Comparison of ENCODE assay signal across 9 cellular contexts in the genomic region with DNA sequence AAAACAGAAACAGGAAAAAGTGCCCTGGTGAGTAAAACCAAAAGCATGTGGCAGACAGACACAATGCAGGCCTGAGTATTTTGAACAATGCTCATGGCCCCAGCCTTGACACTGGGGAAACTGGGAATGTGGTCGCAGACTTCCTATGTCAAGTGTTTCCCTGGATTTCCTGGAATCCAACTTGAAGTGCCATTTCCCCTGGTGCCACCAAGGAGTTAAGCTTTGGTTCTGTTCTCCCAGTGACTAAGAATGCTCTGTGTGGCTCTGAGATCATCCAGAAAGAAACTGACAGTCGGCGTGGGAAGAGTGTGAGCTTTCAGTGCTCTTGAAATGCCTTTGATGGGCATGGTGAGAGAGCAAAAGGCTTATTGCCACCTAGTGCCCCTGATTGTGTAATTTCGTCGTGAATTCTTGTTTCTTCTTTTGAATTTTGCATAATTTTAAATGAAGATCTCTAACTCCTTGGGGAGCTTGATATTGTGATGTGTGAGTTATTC.
DNase-seq lines count a peak whose midpoint lies in the region; ATAC-seq and TF ChIP-seq lines count a peak whose summit lies in the region.
"Had no signal": no experiment of that assay in that cellular context is flagged by ENCODE, and none has a peak within 500 bp of the region (broad histone marks: within the 10 kb centered on the region; RNA-seq: fewer than 3 reads in every experiment).

No MANE protein-coding gene starts in this region.

- dilution Hi-C loops in mammary epithelial cell (cut with HindIII; ENCODE audit: low sequenced_read_pairs) = no loop called here

- 67% methylated on average over 5 of the region's 5 CpGs for WGBS in mammary epithelial cell (ENCODE audit: low coverage, missing lambda C conversion rate)
- 1% methylated on average over 5 of the region's 5 CpGs for WGBS in mesenchymal stem cell

- H3K9me3 Mint-ChIP-seq in stimulated activated naive CD8-positive, alpha-beta T cell treated with anti-CD3 and anti-CD28 coated beads, Interleukin-15, amount 100 ng/mL, for 72 hours = peaks cover under 1% of the 10 kb centered on the region in 2 donors
- peaks cover under 1% of the 10 kb centered on the region for H3K9me3 Mint-ChIP-seq in activated T-helper 1 cell treated with anti-CD3 and anti-CD28 coated beads, Interleukin-12 subunit alpha, Interleukin-12 subunit beta, Interleukin-2, Interleukin-4 antibody, amounts not matched to agents 30 ng/mL and 10 ng/mL and 1 ng/mL, durations not matched to agents 14 hours and 24 hours and 36 hours

- no peaks in the 10 kb centered on the region for H3K27me3 Mint-ChIP-seq in stimulated activated naive CD8-positive, alpha-beta T cell treated with anti-CD3 and anti-CD28 coated beads, Interleukin-15, amount 100 ng/mL, for 72 hours
- H3K27me3 Mint-ChIP-seq in activated T-helper 1 cell treated with anti-CD3 and anti-CD28 coated beads, Interleukin-12 subunit alpha, Interleukin-12 subunit beta, Interleukin-2, Interleukin-4 antibody, amounts not matched to agents 30 ng/mL and 10 ng/mL and 1 ng/mL, durations not matched to agents 14 hours and 24 hours and 36 hours (ENCODE audit: insufficient read depth) = no peaks in the 10 kb centered on the region

- CTCF ChIA-PET in mammary epithelial cell (lab: Charles Lee; ENCODE audit: low non-redundant PET) = no interaction called here

- BruUV-seq in mammary epithelial cell (replicated peaks; lab: Mats Ljungman, UMichigan) = no TSS peak

- in situ Hi-C loops in mammary epithelial cell (cut with MboI; ENCODE audit: low sequenced_read_pairs in 2 of 2) = no loop called here

- H3K14ac ChIP-seq in mesenchymal stem cell (ENCODE audit: low read length in 2 of 2) = no peak overlapping the region

- intact Hi-C loops in mammary epithelial cell (cut with micrococcal nuclease) = no loop called here
- intact Hi-C loops in activated T-helper 1 cell treated with anti-CD3 and anti-CD28 coated beads, Interleukin-12 subunit alpha, Interleukin-12 subunit beta, Interleukin-2, Interleukin-4 antibody, amounts not matched to agents 30 ng/mL and 10 ng/mL and 1 ng/mL, durations not matched to agents 14 hours and 24 hours and 36 hours (cut with micrococcal nuclease) = loop anchor here (1.0 to 2.0 kb wide), 5 partner anchors 8 to 116 kb away; a partner anchor contains a TSS

- H3K4ac ChIP-seq in mesenchymal stem cell (ENCODE audit: low read depth in 1 of 2, low read length in 2 of 2) = no peak overlapping the region

- TF ChIP-seq CTCF in mammary epithelial cell (conservative IDR thresholded peaks at IDR 0.05 in 1 of 2, IDR thresholded peaks at IDR 0.05 in 1 of 2; ENCODE audit: extremely low read depth in 1 of 2, insufficient read depth in 1 of 2, low read depth in 1 of 2, low read length in 2 of 2) = no peak

- H3K27ac ChIP-seq in mammary epithelial cell (ENCODE audit: insufficient read depth, low read depth, low read length) = no peak overlapping the region
- peak overlapping the region; percentile 37 for H3K27ac ChIP-seq in mesenchymal stem cell (ENCODE audit: low read length, poor library complexity, severe bottlenecking)

- no peak overlapping the region for H4K91ac ChIP-seq in mesenchymal stem cell (ENCODE audit: low read length)

- H2AK5ac ChIP-seq in mesenchymal stem cell (ENCODE audit: low read length, severe bottlenecking) = peak overlapping the region; percentile 31

- H2BK120ac ChIP-seq in mesenchymal stem cell (ENCODE audit: low read depth, low read length) = peak overlapping the region; percentile 42

- H2BK15ac ChIP-seq in mesenchymal stem cell (ENCODE audit: low read depth, poor library complexity, severe bottlenecking) = no peak overlapping the region

- peak overlapping the region in 1 of 2 experiments; percentile 10 for H2BK12ac ChIP-seq in mesenchymal stem cell (ENCODE audit: low read length in 2 of 2)

- H3K9ac ChIP-seq in mammary epithelial cell (ENCODE audit: insufficient read depth, low read length) (no peak overlapping the region), mesenchymal stem cell (ENCODE audit: low read length) (peak overlapping the region; percentile 55)

- peak overlapping the region; percentile 20 for H4K8ac ChIP-seq in mesenchymal stem cell (ENCODE audit: low read length)

- peak overlapping the region in 1 of 2 donors; percentile 9 for H3K4me3 Mint-ChIP-seq in stimulated activated naive CD8-positive, alpha-beta T cell treated with anti-CD3 and anti-CD28 coated beads, Interleukin-15, amount 100 ng/mL, for 72 hours
- H3K4me3 Mint-ChIP-seq in activated T-helper 1 cell treated with anti-CD3 and anti-CD28 coated beads, Interleukin-12 subunit alpha, Interleukin-12 subunit beta, Interleukin-2, Interleukin-4 antibody, amounts not matched to agents 30 ng/mL and 10 ng/mL and 1 ng/mL, durations not matched to agents 14 hours and 24 hours and 36 hours = no peak overlapping the region
- H3K4me3 Mint-ChIP-seq: B cell had no signal

- no peaks in the 10 kb centered on the region for H3K79me1 ChIP-seq in mesenchymal stem cell (replicated peaks; ENCODE audit: low read length, poor library complexity, severe bottlenecking)

- H3K36me3 Mint-ChIP-seq in activated T-helper 1 cell treated with anti-CD3 and anti-CD28 coated beads, Interleukin-12 subunit alpha, Interleukin-12 subunit beta, Interleukin-2, Interleukin-4 antibody, amounts not matched to agents 30 ng/mL and 10 ng/mL and 1 ng/mL, durations not matched to agents 14 hours and 24 hours and 36 hours (ENCODE audit: low read depth) = peaks cover 5% of the 10 kb centered on the region

- H3K27me3 ChIP-seq in mammary epithelial cell (ENCODE audit: insufficient read depth, low read length) (no peaks in the 10 kb centered on the region), mesenchymal stem cell (ENCODE audit: control insufficient read depth in 1 of 2, insufficient read depth in 1 of 2, low read length in 2 of 2) (no peaks in the 10 kb centered on the region)

- peak; percentile 90 to 99 for ATAC-seq in activated CD4-positive, CD25-positive, alpha-beta regulatory T cell treated with anti-CD3 and anti-CD28 coated beads, Interleukin-2, amount 50 U/mL, for 24 hours
- peak; percentile 99 for ATAC-seq in stimulated activated naive CD8-positive, alpha-beta T cell treated with anti-CD3 and anti-CD28 coated beads, Interleukin-15, amount 100 ng/mL, for 72 hours
- no peak for ATAC-seq in GM21526 (IDR thresholded peaks at IDR 0.05; ENCODE audit: low FRiP score, unreplicated experiment)

- no peak overlapping the region for H3K23ac ChIP-seq in mesenchymal stem cell (ENCODE audit: low read length in 2 of 2)

- H2AFZ ChIP-seq in mammary epithelial cell (ENCODE audit: low read depth, low read length) (peak overlapping the region; percentile 61), mesenchymal stem cell (ENCODE audit: low read depth, low read length) (no peak overlapping the region)

- no peaks in the 10 kb centered on the region for H4K20me1 ChIP-seq in mammary epithelial cell (ENCODE audit: insufficient read depth, low read length)

- H3K4me2 ChIP-seq in mammary epithelial cell (ENCODE audit: insufficient read depth, low read depth, low read length) = no peak overlapping the region
- no peak overlapping the region for H3K4me2 ChIP-seq in mesenchymal stem cell (ENCODE audit: low read length, poor library complexity, severe bottlenecking)

- H3K4me1 ChIP-seq in mammary epithelial cell (ENCODE audit: insufficient read depth, low read length) (peaks cover 3% of the 10 kb centered on the region), mesenchymal stem cell (ENCODE audit: control insufficient read depth, insufficient read depth, low read depth, low read length) (peaks cover 27% of the 10 kb centered on the region)

- H3K79me2 ChIP-seq in mammary epithelial cell (ENCODE audit: insufficient read depth, low read length) = no peaks in the 10 kb centered on the region

- no peak overlapping the region for H3K27ac Mint-ChIP-seq in stimulated activated naive CD8-positive, alpha-beta T cell treated with anti-CD3 and anti-CD28 coated beads, Interleukin-15, amount 100 ng/mL, for 72 hours
- no peak overlapping the region for H3K27ac Mint-ChIP-seq in activated T-helper 1 cell treated with anti-CD3 and anti-CD28 coated beads, Interleukin-12 subunit alpha, Interleukin-12 subunit beta, Interleukin-2, Interleukin-4 antibody, amounts not matched to agents 30 ng/mL and 10 ng/mL and 1 ng/mL, durations not matched to agents 14 hours and 24 hours and 36 hours
- H3K27ac Mint-ChIP-seq: B cell had no signal

- H2BK5ac ChIP-seq in mesenchymal stem cell (ENCODE audit: low read depth, low read length, poor library complexity, severe bottlenecking) = no peak overlapping the region

- no peaks in the 10 kb centered on the region for H3K9me3 ChIP-seq in mammary epithelial cell (replicated peaks; ENCODE audit: insufficient read depth, low read length)
- peaks cover 5% of the 10 kb centered on the region for H3K9me3 ChIP-seq in mesenchymal stem cell (ENCODE audit: control insufficient read depth, low read length)

- no peak for DNase-seq in activated CD4-positive, CD25-positive, alpha-beta regulatory T cell treated with anti-CD3 and anti-CD28 coated beads, Interleukin-2, amount 50 U/mL, for 72 hours
- DNase-seq in mammary epithelial cell = peak; percentile 60
- peak; percentile 89 for DNase-seq in mesenchymal stem cell
- DNase-seq in stimulated activated naive CD8-positive, alpha-beta T cell treated with anti-CD3 and anti-CD28 coated beads, Interleukin-15, amount 100 ng/mL, for 72 hours = peak; percentile 49 to 63
- no peak for DNase-seq in NCI-H2196 treated with DMSO at 0.1 percent for 48 hours (lab: John Stamatoyannopoulos, UW; ENCODE audit: unreplicated experiment)
- DNase-seq in activated T-helper 1 cell treated with anti-CD3 and anti-CD28 coated beads, Interleukin-12 subunit alpha, Interleukin-12 subunit beta, Interleukin-2, Interleukin-4 antibody, amounts not matched to agents 30 ng/mL and 10 ng/mL and 1 ng/mL, durations not matched to agents 14 hours and 24 hours and 36 hours (ENCODE audit: low spot score) = no peak

- H3K4me3 ChIP-seq in mammary epithelial cell (replicated peaks in 1 of 3; ENCODE audit: insufficient read depth in 1 of 3, low read depth in 2 of 3, low read length in 3 of 3) (no peak overlapping the region), mesenchymal stem cell (ENCODE audit: insufficient read depth in 1 of 2, low read depth in 1 of 2, low read length in 2 of 2) (peak overlapping the region in 1 of 2 experiments; percentile 43)

- H3K18ac ChIP-seq in mesenchymal stem cell (ENCODE audit: low read depth in 1 of 2, low read length in 2 of 2) = peak overlapping the region; percentile 61 to 70

- H3K4me1 Mint-ChIP-seq in stimulated activated naive CD8-positive, alpha-beta T cell treated with anti-CD3 and anti-CD28 coated beads, Interleukin-15, amount 100 ng/mL, for 72 hours = peaks cover 29% of the 10 kb centered on the region
- H3K4me1 Mint-ChIP-seq in activated T-helper 1 cell treated with anti-CD3 and anti-CD28 coated beads, Interleukin-12 subunit alpha, Interleukin-12 subunit beta, Interleukin-2, Interleukin-4 antibody, amounts not matched to agents 30 ng/mL and 10 ng/mL and 1 ng/mL, durations not matched to agents 14 hours and 24 hours and 36 hours (ENCODE audit: low read depth) = peaks cover 25% of the 10 kb centered on the region

- H3K36me3 ChIP-seq in mammary epithelial cell (ENCODE audit: insufficient read depth, low read length) (no peaks in the 10 kb centered on the region), mesenchymal stem cell (ENCODE audit: control insufficient read depth in 1 of 2, insufficient read depth in 2 of 2, low read depth in 1 of 2, low read length in 2 of 2) (no peaks in the 10 kb centered on the region)

Comparison
In these comparisons a context has a peak if more than half of its experiments do, and no peak if none do; other contexts are left out.
1. DNase-seq: peak in mammary epithelial cell (single experiment), mesenchymal stem cell (single experiment) and stimulated activated naive CD8-positive, alpha-beta T cell treated with anti-CD3 and anti-CD28 coated beads, Interleukin-15, amount 100 ng/mL, for 72 hours (2 of 2); none in activated CD4-positive, CD25-positive, alpha-beta regulatory T cell treated with anti-CD3 and anti-CD28 coated beads, Interleukin-2, amount 50 U/mL, for 72 hours (single experiment), NCI-H2196 treated with DMSO at 0.1 percent for 48 hours (single experiment) and activated T-helper 1 cell treated with anti-CD3 and anti-CD28 coated beads, Interleukin-12 subunit alpha, Interleukin-12 subunit beta, Interleukin-2, Interleukin-4 antibody, amounts not matched to agents 30 ng/mL and 10 ng/mL and 1 ng/mL, durations not matched to agents 14 hours and 24 hours and 36 hours (single experiment).